29 cellular contexts compared by ENCODE assay signal in the genomic region with DNA sequence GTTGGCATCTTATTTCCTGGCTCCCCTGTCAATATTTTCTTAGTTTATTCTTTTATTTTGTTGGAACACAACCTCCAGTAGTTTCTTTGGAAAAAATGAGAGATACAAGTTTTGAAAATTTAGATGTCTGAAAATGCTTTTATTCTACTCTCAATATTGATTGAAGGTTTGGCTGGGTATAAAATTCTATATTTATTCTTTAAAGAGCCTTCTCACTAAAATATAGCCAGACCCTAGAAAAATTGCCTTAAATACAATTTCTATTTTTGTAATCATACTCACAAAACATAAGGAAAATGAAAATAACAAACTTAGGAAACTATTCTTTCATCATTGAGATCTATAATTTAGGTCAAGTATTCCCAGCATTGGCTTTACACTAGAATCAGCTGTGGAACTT.
"Had no signal": no experiment of that assay in that cellular context is flagged by ENCODE, and none has a peak within 500 bp of the region (broad histone marks: within the 10 kb centered on the region; RNA-seq: fewer than 3 reads in every experiment).

No MANE protein-coding gene starts in this region.

- H3K27ac ChIP-seq: stomach, suprapubic skin, testis, thoracic aorta, thyroid gland, tibial artery, tibial nerve, transverse colon, upper lobe of left lung, upper lobe of right lung, uterus, vagina had no signal

- H3K4me3 Mint-ChIP-seq: stimulated activated effector memory CD8-positive, alpha-beta T cell treated with anti-CD3 and anti-CD28 coated beads, Interleukin-12 subunit alpha, Interleukin-12 subunit beta, amount 100 ng/mL, for 72 hours; stimulated activated memory B cell treated with anti-CD40 and anti-IgM and Interleukin-4, amounts not matched to agents 10 μg/mL and 1 μg/mL and 100 μg/mL, for 72 hours; stimulated activated naive B cell treated with anti-CD40 and anti-IgM and Interleukin-4, amounts not matched to agents 10 μg/mL and 1 μg/mL and 100 μg/mL, for 72 hours; stimulated activated naive CD8-positive, alpha-beta T cell treated with anti-CD3 and anti-CD28 coated beads, Interleukin-15, amount 100 ng/mL, for 72 hours; stimulated activated naive CD8-positive, alpha-beta T cell treated with anti-CD3 and anti-CD28 coated beads, Interleukin-15, Interleukin-2, amounts not matched to agents 100 ng/mL and 50 ng/mL, for 24 hours; type B pancreatic cell had no signal

- H3K4me3 ChIP-seq: stomach, suprapubic skin, testis, thoracic aorta, thyroid gland, tibial artery, tibial nerve, transverse colon, upper lobe of left lung, upper lobe of right lung, uterus, vagina had no signal

- H3K36me3 Mint-ChIP-seq: stimulated activated effector memory CD8-positive, alpha-beta T cell treated with anti-CD3 and anti-CD28 coated beads, Interleukin-12 subunit alpha, Interleukin-12 subunit beta, amount 100 ng/mL, for 72 hours; stimulated activated memory B cell treated with anti-CD40 and anti-IgM and Interleukin-4, amounts not matched to agents 10 μg/mL and 1 μg/mL and 100 μg/mL, for 72 hours; type B pancreatic cell had no signal

- H3K27me3 Mint-ChIP-seq: stimulated activated memory B cell treated with anti-CD40 and anti-IgM and Interleukin-4, amounts not matched to agents 10 μg/mL and 1 μg/mL and 100 μg/mL, for 72 hours had no signal

- FAIRE-seq: urothelium cell line had no signal

- H3K9me3 ChIP-seq: testis, thyroid gland, uterus had no signal

- ATAC-seq: stimulated activated effector memory CD8-positive, alpha-beta T cell treated with anti-CD3 and anti-CD28 coated beads, Interleukin-12 subunit alpha, Interleukin-12 subunit beta, amount 100 ng/mL, for 72 hours; stimulated activated memory B cell treated with anti-CD40 and anti-IgM and Interleukin-4, amounts not matched to agents 10 μg/mL and 1 μg/mL and 100 μg/mL, for 72 hours; stimulated activated naive B cell treated with anti-CD40 and anti-IgM and Interleukin-4, amounts not matched to agents 10 μg/mL and 1 μg/mL and 100 μg/mL, for 72 hours; stimulated activated naive CD8-positive, alpha-beta T cell treated with anti-CD3 and anti-CD28 coated beads, Interleukin-15, amount 100 ng/mL, for 72 hours; stimulated activated naive CD8-positive, alpha-beta T cell treated with anti-CD3 and anti-CD28 coated beads, Interleukin-15, Interleukin-2, amounts not matched to agents 100 U/mL and 50 U/mL, for 24 hours; upper lobe of right lung had no signal

- H3K4me1 Mint-ChIP-seq: stimulated activated effector memory CD8-positive, alpha-beta T cell treated with anti-CD3 and anti-CD28 coated beads, Interleukin-12 subunit alpha, Interleukin-12 subunit beta, amount 100 ng/mL, for 72 hours; stimulated activated memory B cell treated with anti-CD40 and anti-IgM and Interleukin-4, amounts not matched to agents 10 μg/mL and 1 μg/mL and 100 μg/mL, for 72 hours; stimulated activated naive B cell treated with anti-CD40 and anti-IgM and Interleukin-4, amounts not matched to agents 10 μg/mL and 1 μg/mL and 100 μg/mL, for 72 hours; stimulated activated naive CD8-positive, alpha-beta T cell treated with anti-CD3 and anti-CD28 coated beads, Interleukin-15, amount 100 ng/mL, for 72 hours had no signal

- H3K27ac Mint-ChIP-seq: stimulated activated effector memory CD8-positive, alpha-beta T cell treated with anti-CD3 and anti-CD28 coated beads, Interleukin-12 subunit alpha, Interleukin-12 subunit beta, amount 100 ng/mL, for 72 hours; stimulated activated memory B cell treated with anti-CD40 and anti-IgM and Interleukin-4, amounts not matched to agents 10 μg/mL and 1 μg/mL and 100 μg/mL, for 72 hours; stimulated activated naive B cell treated with anti-CD40 and anti-IgM and Interleukin-4, amounts not matched to agents 10 μg/mL and 1 μg/mL and 100 μg/mL, for 72 hours; stimulated activated naive CD8-positive, alpha-beta T cell treated with anti-CD3 and anti-CD28 coated beads, Interleukin-15, amount 100 ng/mL, for 72 hours; stimulated activated naive CD8-positive, alpha-beta T cell treated with anti-CD3 and anti-CD28 coated beads, Interleukin-15, Interleukin-2, amounts not matched to agents 100 ng/mL and 50 ng/mL, for 24 hours; type B pancreatic cell had no signal

- H3K36me3 ChIP-seq: stomach, suprapubic skin, thoracic aorta, thyroid gland, tibial artery, tibial nerve, transverse colon, upper lobe of left lung, upper lobe of right lung, uterus, vagina had no signal

- H3K27me3 ChIP-seq: stomach, suprapubic skin, testis, thyroid gland, tibial nerve, transverse colon, upper lobe of left lung, upper lobe of right lung, uterus, vagina had no signal

- DNase-seq: stimulated activated CD4-positive, alpha-beta T cell treated with anti-CD3 and anti-CD28 coated beads, Interleukin-2, amount 100 ng/mL, for 48 hours; stimulated activated CD4-positive, alpha-beta T cell treated with anti-CD3 and anti-CD28 coated beads, Interleukin-4, amount 100 ng/mL, for 1 hour; stimulated activated CD4-positive, alpha-beta T cell treated with anti-CD3 and anti-CD28 coated beads, Interleukin-4, amount 100 ng/mL, for 24 hours; stimulated activated CD4-positive, alpha-beta T cell treated with anti-CD3 and anti-CD28 coated beads, Interleukin-4, amount 100 ng/mL, for 4 hours; stimulated activated CD8-positive, alpha-beta memory T cell treated with anti-CD3 and anti-CD28 coated beads, Interleukin-4, amount 100 ng/mL, for 48 hours; stimulated activated naive B cell treated with anti-CD40 and anti-IgM and Interleukin-4, amounts not matched to agents 10 μg/mL and 1 μg/mL and 100 μg/mL, for 72 hours; stimulated activated naive CD4-positive, alpha-beta T cell; stimulated activated naive CD4-positive, alpha-beta T cell treated with Interleukin-2 at 50 U/mL for 16 hours; stimulated activated naive CD8-positive, alpha-beta T cell treated with anti-CD3 and anti-CD28 coated beads, Interleukin-15, amount 100 ng/mL, for 72 hours; stimulated activated naive CD8-positive, alpha-beta T cell treated with anti-CD3 and anti-CD28 coated beads, Interleukin-15, Interleukin-2, amounts not matched to agents 100 U/mL and 50 U/mL, for 24 hours; stomach; substantia nigra; testis; thyroid gland; tibial artery; transverse colon; trophoblast cell; upper lobe of left lung; upper lobe of right lung; uterus had no signal

- H3K4me1 ChIP-seq: stomach, testis, thyroid gland, tibial artery, tibial nerve, transverse colon, upper lobe of left lung, upper lobe of right lung, uterus, vagina had no signal
